In the genomic region with DNA sequence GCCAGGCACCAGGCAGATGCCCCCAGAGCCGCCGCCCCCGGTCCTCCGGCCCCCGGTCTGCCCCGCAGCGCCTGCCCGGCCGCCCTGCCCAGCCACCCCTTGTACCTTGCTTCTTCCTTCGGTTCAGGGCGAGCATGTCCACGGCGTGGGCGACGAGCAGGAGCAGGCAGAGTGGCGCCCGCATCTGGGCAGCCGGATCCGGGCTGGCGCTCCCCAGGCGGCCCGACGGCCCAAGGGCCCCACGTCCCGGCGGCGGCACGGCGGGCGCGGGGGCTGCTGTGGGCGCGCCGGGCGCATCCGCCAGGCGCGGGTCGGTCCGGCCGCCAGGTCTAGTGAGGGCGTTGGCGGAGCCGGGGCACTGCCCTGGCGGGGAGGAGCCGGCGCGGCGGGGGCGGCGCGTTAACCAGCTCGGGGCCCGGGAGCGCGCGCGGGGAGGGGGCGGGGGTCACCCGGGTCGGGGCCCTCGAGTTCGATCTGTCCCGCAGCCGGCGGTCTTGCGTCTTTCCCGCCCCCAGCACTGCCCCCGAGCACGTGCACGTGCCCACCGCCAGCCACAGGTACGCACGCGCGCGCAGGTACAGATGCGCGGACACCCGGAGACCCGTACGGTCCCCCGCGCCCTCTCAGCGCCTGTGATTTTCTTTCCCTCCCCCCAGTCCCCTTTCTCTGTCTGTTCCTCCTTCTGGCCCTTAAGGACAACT, we compare ENCODE assay signal across 1 cellular context.
TF ChIP-seq lines count a peak whose summit lies in the region.

A gene (minus strand): TSS at position 331 of the 701 bp plus-strand sequence. CDS start 147 bp downstream, at position 184.

TF ChIP-seq in HEK293, 187 proteins besides CTCF, POLR2A, EP300 and RAD21 (continued from another document):
- 0 out of 2 replicates have a peak, but pooled peaks have one; percentile 17 for TF ChIP-seq ZNF133 (tag by site-specific recombination; IDR thresholded peaks at IDR 0.05)
